1 cellular context compared by ENCODE assay signal in genomic region chr6:142011156-142011555, GRCh38.
TF ChIP-seq lines count a peak whose summit lies in the region.

No MANE protein-coding gene starts in this region.

TF ChIP-seq in GM23338, 12 proteins besides CTCF, POLR2A, EP300 and RAD21 (continued from another document):
- no peak for TF ChIP-seq ZNF462 (CRISPR knock-in tag; IDR thresholded peaks at IDR 0.05)
- TF ChIP-seq NANOG (IDR thresholded peaks at IDR 0.05; ENCODE audit: borderline replicate concordance), result no peak
- TF ChIP-seq ZNF114 (CRISPR knock-in tag; IDR thresholded peaks at IDR 0.05), result no peak
- no peak for TF ChIP-seq EZH2 (IDR thresholded peaks at IDR 0.05; ENCODE audit: low read depth, unreplicated experiment)
- TF ChIP-seq ZNF331 (CRISPR knock-in tag; IDR thresholded peaks at IDR 0.05; ENCODE audit: low read depth), result no peak
- no peak for TF ChIP-seq CREB1 (CRISPR knock-in tag; IDR thresholded peaks at IDR 0.05; ENCODE audit: low read depth)
- TF ChIP-seq, protein P1, sequence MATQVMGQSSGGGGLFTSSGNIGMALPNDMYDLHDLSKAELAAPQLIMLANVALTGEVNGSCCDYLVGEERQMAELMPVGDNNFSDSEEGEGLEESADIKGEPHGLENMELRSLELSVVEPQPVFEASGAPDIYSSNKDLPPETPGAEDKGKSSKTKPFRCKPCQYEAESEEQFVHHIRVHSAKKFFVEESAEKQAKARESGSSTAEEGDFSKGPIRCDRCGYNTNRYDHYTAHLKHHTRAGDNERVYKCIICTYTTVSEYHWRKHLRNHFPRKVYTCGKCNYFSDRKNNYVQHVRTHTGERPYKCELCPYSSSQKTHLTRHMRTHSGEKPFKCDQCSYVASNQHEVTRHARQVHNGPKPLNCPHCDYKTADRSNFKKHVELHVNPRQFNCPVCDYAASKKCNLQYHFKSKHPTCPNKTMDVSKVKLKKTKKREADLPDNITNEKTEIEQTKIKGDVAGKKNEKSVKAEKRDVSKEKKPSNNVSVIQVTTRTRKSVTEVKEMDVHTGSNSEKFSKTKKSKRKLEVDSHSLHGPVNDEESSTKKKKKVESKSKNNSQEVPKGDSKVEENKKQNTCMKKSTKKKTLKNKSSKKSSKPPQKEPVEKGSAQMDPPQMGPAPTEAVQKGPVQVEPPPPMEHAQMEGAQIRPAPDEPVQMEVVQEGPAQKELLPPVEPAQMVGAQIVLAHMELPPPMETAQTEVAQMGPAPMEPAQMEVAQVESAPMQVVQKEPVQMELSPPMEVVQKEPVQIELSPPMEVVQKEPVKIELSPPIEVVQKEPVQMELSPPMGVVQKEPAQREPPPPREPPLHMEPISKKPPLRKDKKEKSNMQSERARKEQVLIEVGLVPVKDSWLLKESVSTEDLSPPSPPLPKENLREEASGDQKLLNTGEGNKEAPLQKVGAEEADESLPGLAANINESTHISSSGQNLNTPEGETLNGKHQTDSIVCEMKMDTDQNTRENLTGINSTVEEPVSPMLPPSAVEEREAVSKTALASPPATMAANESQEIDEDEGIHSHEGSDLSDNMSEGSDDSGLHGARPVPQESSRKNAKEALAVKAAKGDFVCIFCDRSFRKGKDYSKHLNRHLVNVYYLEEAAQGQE (IDR thresholded peaks at IDR 0.05; ENCODE audit: unreplicated experiment), result no peak
